Comparison of ENCODE assay signal across 21 cellular contexts in genomic region chr1:30870656-30871055, GRCh38. TPM values are rescaled to one million over a fixed set of nuclear protein-coding genes. Genes with fewer than 3 reads are reported as not detected.
"Had no signal": no experiment of that assay in that cellular context is flagged by ENCODE, and none has a peak within 500 bp of the region (broad histone marks: within the 10 kb centered on the region; RNA-seq: fewer than 3 reads in every experiment).

No MANE protein-coding gene starts in this region.

- H3K9me3 ChIP-seq: MG63 had no signal

- H3K27ac ChIP-seq: HL-60 had no signal

- H3K4me3 ChIP-seq: MG63 had no signal

- H3K36me3 Mint-ChIP-seq: IgD-negative memory B cell, T-cell had no signal

- H3K27me3 ChIP-seq: MG63 had no signal

- H3K9me3 Mint-ChIP-seq: T-cell had no signal

- H3K4me2 ChIP-seq: SK-N-SH had no signal

- ATAC-seq: T-cell had no signal

- H3K27ac Mint-ChIP-seq: IgD-negative memory B cell, T-cell had no signal

- H3K9me2 ChIP-seq: SK-N-SH had no signal

- H3K4me3 Mint-ChIP-seq: IgD-negative memory B cell, T-cell had no signal

- DNase-seq: KBM-7, MG63, NCI-H1092 treated with DMSO at 0.1 percent for 48 hours, NCI-H1436, NCI-H187, NCI-H2029, NCI-H2081 treated with DMSO at 0.1 percent for 48 hours, NCI-H2171, NCI-H226, NCI-H446, NCI-H510A, NCI-H524 treated with DMSO at 0.1 percent for 48 hours, NCI-H69, NCI-H774, Right ventricle myocardium superior, RPMI8226, SK-N-SH, SW 1271, T-cell had no signal

- H3K9ac ChIP-seq: SK-N-SH had no signal

RNA-seq across cellular contexts. Expression of gene SDC3, which starts 37.9 kb away (rescaled TPM):
- polyA plus RNA-seq: IgD-negative memory B cell had no signal
